Comparison of ENCODE assay signal across 8 cellular contexts in genomic region chr20:60062431-60063336, GRCh38.
DNase-seq lines count a peak whose midpoint lies in the region; ATAC-seq and TF ChIP-seq lines count a peak whose summit lies in the region.

No MANE protein-coding gene starts in this region.

- TF ChIP-seq CTCF in AG10803 (conservative IDR thresholded peaks at IDR 0.05; ENCODE audit: low read length) (peak; percentile 3; the same call in 1 of the 2 replicates), OCI-LY7 (conservative IDR thresholded peaks at IDR 0.05; ENCODE audit: low read length) (no peak)

- peaks cover 11% of the 10 kb centered on the region for H3K4me1 Mint-ChIP-seq in T-helper 2 cell treated with Interferon-gamma antibody and Interleukin-4, amounts not matched to agents 5 μg/mL and 100 μg/mL, for 36 hours (ENCODE audit: low read depth)

- H3K79me2 ChIP-seq in OCI-LY7 (ENCODE audit: insufficient read depth, low read depth, low read length): no peaks in the 10 kb centered on the region

- no peaks in the 10 kb centered on the region for H4K20me1 ChIP-seq in OCI-LY7 (ENCODE audit: insufficient read depth, low read length)

- no peaks in the 10 kb centered on the region for H3K27me3 Mint-ChIP-seq in T-helper 2 cell treated with Interferon-gamma antibody and Interleukin-4, amounts not matched to agents 5 μg/mL and 100 μg/mL, for 36 hours (ENCODE audit: low read depth)

- H3K27ac Mint-ChIP-seq in T-helper 2 cell treated with Interferon-gamma antibody and Interleukin-4, amounts not matched to agents 5 μg/mL and 100 μg/mL, for 36 hours: no peak overlapping the region

- no peaks in the 10 kb centered on the region for H3K9me2 ChIP-seq in OCI-LY7 (ENCODE audit: insufficient read depth, low read length)

- POLR2A ChIA-PET in OCI-LY7 (lab: Charles Lee): no interaction called here

- H3K4me2 ChIP-seq in OCI-LY7 (ENCODE audit: low read length): no peak overlapping the region

- no TSS peak for BruUV-seq in OCI-LY7 (replicated peaks; lab: Mats Ljungman, UMichigan)

- peak overlapping the region; percentile 36 for H3K4me3 ChIP-seq in AG10803 (ENCODE audit: low read length)
- H3K4me3 ChIP-seq in OCI-LY7 (ENCODE audit: low read depth, low read length, poor library complexity, severe bottlenecking): no peak overlapping the region

- no peaks in the 10 kb centered on the region for H3K36me3 Mint-ChIP-seq in T-helper 2 cell treated with Interferon-gamma antibody and Interleukin-4, amounts not matched to agents 5 μg/mL and 100 μg/mL, for 36 hours (ENCODE audit: low read depth)

- no peak overlapping the region for H3K27ac ChIP-seq in OCI-LY7 (ENCODE audit: low read depth, low read length, poor library complexity, severe bottlenecking)

- intact Hi-C loops in OCI-LY7 (cut with micrococcal nuclease; ENCODE audit: unreplicated experiment): no loop called here

- H3K4me3 Mint-ChIP-seq in T-helper 2 cell treated with Interferon-gamma antibody and Interleukin-4, amounts not matched to agents 5 μg/mL and 100 μg/mL, for 36 hours: no peak overlapping the region

- H3K4me1 ChIP-seq in OCI-LY7 (ENCODE audit: insufficient read depth, low read length, poor library complexity, severe bottlenecking): peaks cover 9% of the 10 kb centered on the region

- no peak overlapping the region for H2AFZ ChIP-seq in OCI-LY7 (ENCODE audit: low read length)

- peak; percentile 97 for DNase-seq in AG10803 (ENCODE audit: low read depth)
- DNase-seq in NCI-H226: peak; percentile 65
- peak; percentile 71 for DNase-seq in fibroblast of peridontal ligament (ENCODE audit: extremely low read depth)
- DNase-seq in pons (ENCODE audit: low spot score): peak; percentile 44
- no peak for DNase-seq in OCI-LY7 (ENCODE audit: low spot score)
- no peak for DNase-seq in T-helper 2 cell treated with Interferon-gamma antibody and Interleukin-4, amounts not matched to agents 5 μg/mL and 100 μg/mL, for 36 hours (ENCODE audit: low spot score)

- ATAC-seq in HG03095 (IDR thresholded peaks at IDR 0.05; ENCODE audit: unreplicated experiment) (no peak), HG03139 (IDR thresholded peaks at IDR 0.05; ENCODE audit: unreplicated experiment) (no peak)

- CTCF ChIA-PET in OCI-LY7 (lab: Charles Lee; ENCODE audit: unreplicated experiment): no interaction called here

- H3K9me3 Mint-ChIP-seq in T-helper 2 cell treated with Interferon-gamma antibody and Interleukin-4, amounts not matched to agents 5 μg/mL and 100 μg/mL, for 36 hours: no peaks in the 10 kb centered on the region

- no peaks in the 10 kb centered on the region for H3K9me3 ChIP-seq in OCI-LY7 (ENCODE audit: low read length)

- no peaks in the 10 kb centered on the region for H3K36me3 ChIP-seq in OCI-LY7 (ENCODE audit: insufficient read depth, low read length)

Comparison
In these comparisons a context has a peak if more than half of its experiments do, and no peak if none do; other contexts are left out.
1. DNase-seq: peak in AG10803 (single experiment), NCI-H226 (single experiment), fibroblast of peridontal ligament (single experiment) and pons (single experiment); none in OCI-LY7 (single experiment) and T-helper 2 cell treated with Interferon-gamma antibody and Interleukin-4, amounts not matched to agents 5 μg/mL and 100 μg/mL, for 36 hours (single experiment).